16 cellular contexts compared by ENCODE assay signal in the genomic region with DNA sequence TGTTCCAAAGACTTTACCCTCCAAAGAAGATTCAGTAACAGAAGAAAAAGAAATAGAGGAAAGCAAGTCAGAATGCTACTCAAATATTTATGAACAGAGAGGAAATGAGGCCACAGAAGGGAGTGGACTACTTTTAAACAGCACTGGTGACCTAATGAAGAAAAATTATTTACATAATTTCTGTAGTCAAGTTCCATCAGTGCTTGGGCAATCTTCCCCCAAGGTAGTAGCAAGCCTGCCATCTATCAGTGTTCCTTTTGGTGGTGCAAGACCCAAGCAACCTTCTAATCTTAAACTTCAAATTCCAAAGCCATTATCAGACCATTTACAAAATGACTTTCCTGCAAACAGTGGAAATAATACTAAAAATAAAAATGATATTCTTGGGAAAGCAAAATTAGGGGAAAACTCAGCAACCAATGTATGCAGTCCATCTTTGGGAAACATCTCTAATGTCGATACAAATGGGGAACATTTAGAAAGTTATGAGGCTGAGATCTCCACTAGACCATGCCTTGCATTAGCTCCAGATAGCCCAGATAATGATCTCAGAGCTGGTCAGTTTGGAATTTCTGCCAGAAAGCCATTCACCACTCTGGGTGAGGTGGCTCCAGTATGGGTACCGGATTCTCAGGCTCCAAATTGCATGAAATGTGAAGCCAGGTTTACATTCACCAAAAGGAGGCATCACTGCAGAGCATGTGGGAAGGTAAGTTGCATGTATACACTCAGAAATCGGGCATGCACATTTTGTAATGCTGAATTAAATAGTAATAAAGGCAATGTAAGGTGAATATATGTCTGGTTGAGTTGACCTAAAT.
DNase-seq lines count a peak whose midpoint lies in the region; ATAC-seq, FAIRE-seq and TF ChIP-seq lines count a peak whose summit lies in the region.
"Had no signal": no experiment of that assay in that cellular context is flagged by ENCODE, and none has a peak within 500 bp of the region (broad histone marks: within the 10 kb centered on the region; RNA-seq: fewer than 3 reads in every experiment).

No MANE protein-coding gene starts in this region.

- no peaks in the 10 kb centered on the region for H3K27me3 ChIP-seq in PC-3 (ENCODE audit: low read length)
- no peaks in the 10 kb centered on the region for H3K27me3 ChIP-seq in foreskin keratinocyte
- H3K27me3 ChIP-seq in naive thymus-derived CD4-positive, alpha-beta T cell (ENCODE audit: control insufficient read depth in 2 of 2, insufficient read depth in 2 of 2, low read length in 2 of 2), result no peaks in the 10 kb centered on the region

- H3K4me3 Mint-ChIP-seq in naive thymus-derived CD4-positive, alpha-beta T cell, result no peak overlapping the region
- H3K4me3 Mint-ChIP-seq: activated T-cell treated with anti-CD3 and anti-CD28 coated beads, Interleukin-2, amount 50 U/mL, for 24 hours; CD4-positive, CD25-positive, alpha-beta regulatory T cell; nephron had no signal

- intact Hi-C loops in PC-3 (cut with micrococcal nuclease), result loop anchor here (5.0 kb wide), 1 partner anchor 97 kb away; a partner anchor contains a TSS
- intact Hi-C loops in naive thymus-derived CD4-positive, alpha-beta T cell (cut with micrococcal nuclease), result no loop called here

- TF ChIP-seq CTCF in PC-3 (conservative IDR thresholded peaks at IDR 0.05; ENCODE audit: low read depth, low read length) (no peak), foreskin keratinocyte (conservative IDR thresholded peaks at IDR 0.05) (peak; percentile 15)

- H3K9me3 ChIP-seq in PC-3 (ENCODE audit: low read length), result no peaks in the 10 kb centered on the region
- no peaks in the 10 kb centered on the region for H3K9me3 ChIP-seq in naive thymus-derived CD4-positive, alpha-beta T cell (ENCODE audit: control insufficient read depth in 2 of 3, low read length in 3 of 3)
- H3K9me3 ChIP-seq: heart left ventricle had no signal

- peak overlapping the region; percentile 49 for H3K4me2 ChIP-seq in PC-3 (ENCODE audit: low read length)

- peak overlapping the region; percentile 44 for H3K27ac ChIP-seq in PC-3 (ENCODE audit: low read length)
- no peak overlapping the region for H3K27ac ChIP-seq in foreskin keratinocyte
- H3K27ac ChIP-seq in naive thymus-derived CD4-positive, alpha-beta T cell (ENCODE audit: low read depth, low read length), result no peak overlapping the region
- H3K27ac ChIP-seq: heart left ventricle had no signal

- no peaks in the 10 kb centered on the region for H4K20me1 ChIP-seq in PC-3 (ENCODE audit: low read length)

- CTCF ChIA-PET in PC-3 (lab: Charles Lee), result no interaction called here
- CTCF ChIA-PET in naive thymus-derived CD4-positive, alpha-beta T cell (lab: Charles Lee), result no interaction called here

- no peaks in the 10 kb centered on the region for H3F3A ChIP-seq in PC-3 (ENCODE audit: low read length, unreplicated experiment)

- no peaks in the 10 kb centered on the region for H3K9me2 ChIP-seq in PC-3 (replicated peaks; ENCODE audit: low read length)

- POLR2A ChIA-PET in PC-3 (lab: Charles Lee; ENCODE audit: unreplicated experiment), result no interaction called here
- POLR2A ChIA-PET in naive thymus-derived CD4-positive, alpha-beta T cell (lab: Charles Lee), result no interaction called here

- no peak overlapping the region for H2AFZ ChIP-seq in PC-3 (ENCODE audit: low read length)

- H3K9me3 Mint-ChIP-seq in naive thymus-derived CD4-positive, alpha-beta T cell, result no peaks in the 10 kb centered on the region
- H3K9me3 Mint-ChIP-seq: activated T-cell treated with anti-CD3 and anti-CD28 coated beads, Interleukin-2, amount 50 U/mL, for 24 hours; CD4-positive, CD25-positive, alpha-beta regulatory T cell; nephron had no signal

- no peak for TF ChIP-seq POLR2A in GM12892 (IDR thresholded peaks at IDR 0.05; ENCODE audit: low read depth, low read length)
- no peak for TF ChIP-seq POLR2A in H54 (IDR thresholded peaks at IDR 0.05; ENCODE audit: low read depth, low read length)

- H3K27ac Mint-ChIP-seq in naive thymus-derived CD4-positive, alpha-beta T cell, result peak overlapping the region in 1 of 9 donors; percentile 23
- H3K27ac Mint-ChIP-seq: activated T-cell treated with anti-CD3 and anti-CD28 coated beads, Interleukin-2, amount 50 U/mL, for 24 hours; CD4-positive, CD25-positive, alpha-beta regulatory T cell; nephron had no signal

- peak; percentile 8; the same call in 1 of the 2 replicates for ATAC-seq in PC-3
- ATAC-seq in foreskin keratinocyte, result no peak
- ATAC-seq in GM21447 (IDR thresholded peaks at IDR 0.05; ENCODE audit: unreplicated experiment), result no peak
- ATAC-seq in naive thymus-derived CD4-positive, alpha-beta T cell, result no peak
- no peak for ATAC-seq in HG03097 (IDR thresholded peaks at IDR 0.05; ENCODE audit: low FRiP score, unreplicated experiment)
- ATAC-seq: heart left ventricle, sciatic nerve had no signal

- H3K4me1 ChIP-seq in PC-3 (ENCODE audit: insufficient read depth, low read length) (peaks cover 33% of the 10 kb centered on the region), foreskin keratinocyte (peaks cover 24% of the 10 kb centered on the region)
- H3K4me1 ChIP-seq in naive thymus-derived CD4-positive, alpha-beta T cell (ENCODE audit: control insufficient read depth in 2 of 2, insufficient read depth in 2 of 2, low read length in 2 of 2), result no peaks in the 10 kb centered on the region

- peaks cover 0 to 17% (median 1%) of the 10 kb centered on the region in 7 donors for H3K4me1 Mint-ChIP-seq in naive thymus-derived CD4-positive, alpha-beta T cell
- H3K4me1 Mint-ChIP-seq: nephron had no signal

- FAIRE-seq in GM12892 (lab: Jason Lieb, UNC) (peak; percentile 75), H54 (lab: Jason Lieb, UNC) (peak; percentile 65)

- H3K79me2 ChIP-seq in PC-3 (ENCODE audit: low read length), result no peaks in the 10 kb centered on the region

- DNase-seq in GM12892 (ENCODE audit: insufficient read length), result no peak
- no peak for DNase-seq in H54 (ENCODE audit: insufficient read length, low spot score)
- peak; percentile 51 for DNase-seq in PC-3
- DNase-seq in foreskin keratinocyte, result no peak
- no peak for DNase-seq in naive thymus-derived CD4-positive, alpha-beta T cell
- DNase-seq in activated T-cell treated with anti-CD3 and anti-CD28 coated beads, Interleukin-2, amount 50 U/mL, for 1 hour, result no peak
- DNase-seq: activated T-cell treated with anti-CD3 and anti-CD28 coated beads, Interleukin-2, amount 50 U/mL, for 24 hours; amygdala; CD4-positive, CD25-positive, alpha-beta regulatory T cell; heart left ventricle; NCI-H1105 treated with DMSO at 0.1 percent for 48 hours; substantia nigra had no signal

- H3K4me3 ChIP-seq in PC-3 (ENCODE audit: low read length), result no peak overlapping the region
- H3K4me3 ChIP-seq in naive thymus-derived CD4-positive, alpha-beta T cell (ENCODE audit: low read length), result no peak overlapping the region
- H3K4me3 ChIP-seq: heart left ventricle had no signal

- BruUV-seq in PC-3 (replicated peaks; lab: Mats Ljungman, UMichigan), result no TSS peak

- H3K36me3 Mint-ChIP-seq in naive thymus-derived CD4-positive, alpha-beta T cell, result peaks cover 0 to 20% (median 12%) of the 10 kb centered on the region in 5 donors
- H3K36me3 Mint-ChIP-seq: CD4-positive, CD25-positive, alpha-beta regulatory T cell had no signal

- H3K36me3 ChIP-seq in PC-3 (ENCODE audit: low read depth, low read length), result no peaks in the 10 kb centered on the region
- no peaks in the 10 kb centered on the region for H3K36me3 ChIP-seq in naive thymus-derived CD4-positive, alpha-beta T cell (ENCODE audit: control insufficient read depth in 2 of 3, insufficient read depth in 3 of 3, low read length in 3 of 3)

- H3K27me3 Mint-ChIP-seq in naive thymus-derived CD4-positive, alpha-beta T cell, result peaks cover 0 to 21% (median 0%) of the 10 kb centered on the region in 5 donors
- H3K27me3 Mint-ChIP-seq: activated T-cell treated with anti-CD3 and anti-CD28 coated beads, Interleukin-2, amount 50 U/mL, for 24 hours had no signal

- no peak overlapping the region for H3K9ac ChIP-seq in PC-3 (ENCODE audit: low read length)
